Comparison of ENCODE assay signal across 1 cellular context in genomic region chr17:77692571-77693161, GRCh38.
TF ChIP-seq lines count a peak whose summit lies in the region.

No MANE protein-coding gene starts in this region.

TF ChIP-seq in H1, 55 proteins besides CTCF, POLR2A, EP300 and RAD21:
- TF ChIP-seq ASH2L (IDR thresholded peaks at IDR 0.05; ENCODE audit: low read length) (no peak), GTF2F1 (IDR thresholded peaks at IDR 0.05; ENCODE audit: borderline replicate concordance, low read depth, low read length) (no peak), NANOG (IDR thresholded peaks at IDR 0.05; ENCODE audit: insufficient read depth, low read depth, low read length, poor library complexity, severe bottlenecking) (no peak), NRF1 (IDR thresholded peaks at IDR 0.05; ENCODE audit: low read depth, low read length) (no peak), RNF2 (IDR thresholded peaks at IDR 0.05; ENCODE audit: borderline replicate concordance, low read depth, low read length, missing control alignments, poor library complexity, severe bottlenecking) (no peak), CHD2 (IDR thresholded peaks at IDR 0.05; ENCODE audit: low read length) (no peak), CBX8 (IDR thresholded peaks at IDR 0.05; ENCODE audit: borderline replicate concordance, low read depth, low read length) (no peak), TAF7 (optimal IDR thresholded peaks at IDR 0.05; ENCODE audit: borderline replicate concordance, low read depth, low read length) (no peak), TCF12 (IDR thresholded peaks at IDR 0.05; ENCODE audit: low read depth, low read length) (no peak), CHD1 (IDR thresholded peaks at IDR 0.05; ENCODE audit: low read depth, low read length) (no peak), ATF3 (IDR thresholded peaks at IDR 0.05; ENCODE audit: insufficient read depth, low read depth, low read length) (no peak), HDAC2 (IDR thresholded peaks at IDR 0.05; ENCODE audit: borderline replicate concordance in 1 of 2, low read depth in 2 of 2, low read length in 2 of 2) (no peak), CTBP2 (IDR thresholded peaks at IDR 0.05; ENCODE audit: borderline replicate concordance, insufficient read depth, insufficient read length, low read length) (no peak), GABPA (IDR thresholded peaks at IDR 0.05; ENCODE audit: borderline replicate concordance, insufficient read depth, low read length) (no peak), BACH1 (IDR thresholded peaks at IDR 0.05; ENCODE audit: low read length) (no peak), MAFK (IDR thresholded peaks at IDR 0.05; ENCODE audit: low read depth, low read length) (no peak), SRF (IDR thresholded peaks at IDR 0.05; ENCODE audit: low read depth, low read length) (no peak), SP1 (IDR thresholded peaks at IDR 0.05; ENCODE audit: low read depth, low read length) (no peak), PHF8 (conservative IDR thresholded peaks at IDR 0.05; ENCODE audit: low read depth, low read length) (no peak), POU5F1 (IDR thresholded peaks at IDR 0.05; ENCODE audit: low read depth, low read length) (no peak)
